Comparison of ENCODE assay signal across 17 cellular contexts in genomic region chr1:29668761-29669487, GRCh38.
"Had no signal": no experiment of that assay in that cellular context is flagged by ENCODE, and none has a peak within 500 bp of the region (broad histone marks: within the 10 kb centered on the region; RNA-seq: fewer than 3 reads in every experiment).

No MANE protein-coding gene starts in this region.

- H3K27me3 ChIP-seq: pancreas had no signal

- H3K27ac Mint-ChIP-seq: T-cell had no signal

- FAIRE-seq: astrocyte, pancreas had no signal

- H3K27ac ChIP-seq: esophagus squamous epithelium, pancreas, VCaP had no signal

- H3K4me1 ChIP-seq: esophagus squamous epithelium, pancreas had no signal

- DNase-seq: activated CD4-positive, alpha-beta T cell treated with anti-CD3 and anti-CD28 coated beads for 1 hour; activated CD4-positive, alpha-beta T cell treated with anti-CD3 and anti-CD28 coated beads, Interleukin-2, amount 50 U/mL, for 4 hours; activated effector memory CD4-positive, alpha-beta T cell treated with Interleukin-2 at 50 U/mL for 16 hours; activated naive CD4-positive, alpha-beta T cell treated with anti-CD3 and anti-CD28 coated beads, Interleukin-2, amount 50 U/mL, for 16 hours; activated T-cell treated with anti-CD3 and anti-CD28 coated beads, Interleukin-2, amount 50 U/mL, for 4 hours; esophagus squamous epithelium; glutamatergic neuron; hypothalamus; mesendoderm; pancreas; stimulated activated CD4-positive, alpha-beta T cell treated with anti-CD3 and anti-CD28 coated beads, Interleukin-12 subunit alpha, Interleukin-12 subunit beta, amount 100 ng/mL, for 4 hours; stimulated activated CD4-positive, alpha-beta T cell treated with anti-CD3 and anti-CD28 coated beads, Interleukin-2, amount 100 ng/mL, for 24 hours; T-cell; T1000 had no signal

- H3K36me3 ChIP-seq: esophagus squamous epithelium, pancreas had no signal

- H3K4me3 Mint-ChIP-seq: activated T-cell treated with anti-CD3 and anti-CD28 coated beads, Interleukin-2, amount 50 U/mL, for 4 hours; neural crest cell; T-cell had no signal

- H3K9me3 Mint-ChIP-seq: activated T-cell treated with anti-CD3 and anti-CD28 coated beads, Interleukin-2, amount 50 U/mL, for 4 hours; neural crest cell; T-cell had no signal

- H3K4me3 ChIP-seq: esophagus squamous epithelium, pancreas had no signal

- H3K9me3 ChIP-seq: esophagus squamous epithelium, pancreas had no signal

- H3K4me1 Mint-ChIP-seq: T-cell had no signal

- H3K36me3 Mint-ChIP-seq: T-cell had no signal

- ATAC-seq: activated T-cell treated with anti-CD3 and anti-CD28 coated beads, Interleukin-2, amount 50 U/mL, for 4 hours; pancreas; T-cell had no signal
